16 cellular contexts compared by ENCODE assay signal in the genomic region with DNA sequence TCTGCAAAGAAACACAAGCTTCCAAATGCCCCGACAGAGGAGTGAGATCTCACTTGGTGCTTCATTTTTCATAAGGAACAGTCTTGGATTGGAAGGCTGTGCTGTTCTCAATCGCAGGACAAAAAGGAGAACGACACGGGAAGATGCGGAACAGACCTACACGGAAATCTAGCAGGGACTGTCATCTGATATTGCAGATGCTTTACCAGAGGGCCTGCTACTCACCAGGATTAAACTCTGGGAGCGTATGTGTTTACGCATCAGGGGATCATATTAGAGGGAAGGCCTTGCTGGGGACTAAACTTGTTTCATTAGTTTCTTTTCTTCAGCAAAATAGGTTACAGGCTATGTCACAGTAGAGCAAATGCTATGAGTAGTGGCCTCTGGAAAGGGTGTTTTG.
"Had no signal": no experiment of that assay in that cellular context is flagged by ENCODE, and none has a peak within 500 bp of the region (broad histone marks: within the 10 kb centered on the region; RNA-seq: fewer than 3 reads in every experiment).

No MANE protein-coding gene starts in this region.

- H3K4me1 ChIP-seq: colonic mucosa, pancreas, tibial artery, upper lobe of left lung, uterus had no signal

- H3K4me3 ChIP-seq: colonic mucosa, lower lobe of right lung, pancreas, right lobe of liver, spleen, tibial artery, upper lobe of left lung, uterus had no signal

- ATAC-seq: left lobe of liver; lower lobe of right lung; natural killer cell; pancreas; right lobe of liver; stimulated activated memory B cell treated with anti-CD40 and anti-IgM and Interleukin-4, amounts not matched to agents 10 μg/mL and 1 μg/mL and 100 μg/mL, for 72 hours had no signal

- H3K9me3 ChIP-seq: colonic mucosa, lower lobe of right lung, pancreas, right lobe of liver, tibial artery, upper lobe of left lung, uterus had no signal

- DNase-seq: colonic mucosa; islet precursor cell; lower lobe of right lung; natural killer cell; occipital lobe; pancreas; right lobe of liver; spleen; stimulated activated CD4-positive, alpha-beta T cell treated with anti-CD3 and anti-CD28 coated beads, Interleukin-15, amount 100 ng/mL, for 24 hours; stimulated activated CD4-positive, alpha-beta T cell treated with anti-CD3 and anti-CD28 coated beads, Interleukin-1b, Interleukin-23, amount 100 ng/mL, for 48 hours; stimulated activated CD4-positive, alpha-beta T cell treated with anti-CD3 and anti-CD28 coated beads, Interleukin-4, amount 100 ng/mL, for 24 hours; upper lobe of left lung; uterus had no signal

- H3K27me3 ChIP-seq: colonic mucosa, pancreas, right lobe of liver, spleen, tibial artery, upper lobe of left lung, uterus had no signal

- H3K27ac ChIP-seq: colonic mucosa, lower lobe of right lung, pancreas, right lobe of liver, tibial artery, uterus had no signal

- H3K36me3 ChIP-seq: colonic mucosa, lower lobe of right lung, pancreas, right lobe of liver, spleen, tibial artery, upper lobe of left lung, uterus had no signal
